In genomic region chr11:65023502-65023901, GRCh38 we compare ENCODE assay signal across 1 cellular context.
A peak's percentile ranks its signal among the peaks of the same experiment; 100 is the strongest.
TF ChIP-seq lines count a peak whose summit lies in the region.

No MANE protein-coding gene starts in this region.

TF ChIP-seq in HepG2, 621 proteins besides CTCF, POLR2A, EP300 and RAD21:
- TF ChIP-seq ZNF501 (CRISPR knock-in tag; IDR thresholded peaks at IDR 0.05): 0 out of 2 replicates have a peak, but pooled peaks have one; percentile 24
